18 cellular contexts compared by ENCODE assay signal in genomic region chr5:10338996-10339903, GRCh38. TPM values are rescaled to one million over a fixed set of nuclear protein-coding genes. Genes with fewer than 3 reads are reported as not detected.
DNase-seq lines count a peak whose midpoint lies in the region; ATAC-seq and TF ChIP-seq lines count a peak whose summit lies in the region.
"Had no signal": no experiment of that assay in that cellular context is flagged by ENCODE, and none has a peak within 500 bp of the region (broad histone marks: within the 10 kb centered on the region; RNA-seq: fewer than 3 reads in every experiment).

No MANE protein-coding gene starts in this region.

- H3K4me1 ChIP-seq in breast epithelium = no peaks in the 10 kb centered on the region
- H3K4me1 ChIP-seq: prostate gland had no signal

- TF ChIP-seq CTCF in breast epithelium (IDR thresholded peaks at IDR 0.05) (no peak), endothelial cell (IDR thresholded peaks at IDR 0.05; ENCODE audit: unreplicated experiment) (no peak)

- POLR2A ChIA-PET in activated CD4-positive, alpha-beta T cell treated with anti-CD3 and anti-CD28 coated beads, Interleukin-2, amount 10 ng/mL, durations not matched to agents 7 days and 5 days (lab: Charles Lee) = no interaction called here

- DNase-seq in DMS153 treated with DMSO at 0.1 percent for 48 hours (lab: John Stamatoyannopoulos, UW; ENCODE audit: unreplicated experiment) (peak; percentile 97), NCI-H146 treated with DMSO at 0.1 percent for 48 hours (lab: John Stamatoyannopoulos, UW; ENCODE audit: unreplicated experiment) (peak; percentile 55), breast epithelium (ENCODE audit: low spot score in 2 of 2) (no peak), endothelial cell (ENCODE audit: low spot score) (no peak)
- no peak for DNase-seq in activated CD4-positive, alpha-beta T cell treated with anti-CD3 and anti-CD28 coated beads, Interleukin-2, amount 10 ng/mL, durations not matched to agents 7 days and 5 days
- DNase-seq: activated T-cell treated with anti-CD3 and anti-CD28 coated beads, Interleukin-2, amount 50 U/mL, for 24 hours; AML-193; amniotic stem cell; HFFc6; KG1; NCI-H526; SHP77; stimulated activated CD4-positive, alpha-beta T cell treated with anti-CD3 and anti-CD28 coated beads, Interleukin-2, amount 100 ng/mL, for 48 hours had no signal

- CTCF ChIA-PET in activated CD4-positive, alpha-beta T cell treated with anti-CD3 and anti-CD28 coated beads, Interleukin-2, amount 10 ng/mL, durations not matched to agents 7 days and 5 days (lab: Charles Lee) = no interaction called here

- H3K27me3 Mint-ChIP-seq in activated CD4-positive, alpha-beta T cell treated with anti-CD3 and anti-CD28 coated beads, Interleukin-2, amount 10 ng/mL, durations not matched to agents 7 days and 5 days = peaks cover 11% of the 10 kb centered on the region
- peaks cover 7% of the 10 kb centered on the region for H3K27me3 Mint-ChIP-seq in endothelial cell (ENCODE audit: unreplicated experiment)

- H3K4me1 Mint-ChIP-seq in activated CD4-positive, alpha-beta T cell treated with anti-CD3 and anti-CD28 coated beads, Interleukin-2, amount 10 ng/mL, durations not matched to agents 7 days and 5 days = no peaks in the 10 kb centered on the region
- H3K4me1 Mint-ChIP-seq in endothelial cell (ENCODE audit: unreplicated experiment) = peaks cover 19% of the 10 kb centered on the region
- H3K4me1 Mint-ChIP-seq: stimulated activated memory B cell treated with anti-CD40 and anti-IgM and Interleukin-4, amounts not matched to agents 10 μg/mL and 1 μg/mL and 100 μg/mL, for 72 hours had no signal

- H3K27ac ChIP-seq in angular gyrus (ENCODE audit: low read depth, low read length) = peak overlapping the region; percentile 77
- H3K27ac ChIP-seq in layer of hippocampus (ENCODE audit: low read depth, low read length) = peak overlapping the region; percentile 2
- no peak overlapping the region for H3K27ac ChIP-seq in breast epithelium
- H3K27ac ChIP-seq: prostate gland had no signal

- TF ChIP-seq POLR2A in breast epithelium (IDR thresholded peaks at IDR 0.05) = no peak

- no peak overlapping the region for H3K4me3 Mint-ChIP-seq in activated CD4-positive, alpha-beta T cell treated with anti-CD3 and anti-CD28 coated beads, Interleukin-2, amount 10 ng/mL, durations not matched to agents 7 days and 5 days
- H3K4me3 Mint-ChIP-seq in endothelial cell (ENCODE audit: unreplicated experiment) = no peak overlapping the region
- H3K4me3 Mint-ChIP-seq: activated T-cell treated with anti-CD3 and anti-CD28 coated beads, Interleukin-2, amount 50 U/mL, for 24 hours; HFFc6; stimulated activated memory B cell treated with anti-CD40 and anti-IgM and Interleukin-4, amounts not matched to agents 10 μg/mL and 1 μg/mL and 100 μg/mL, for 72 hours had no signal

- H3K27ac Mint-ChIP-seq in activated CD4-positive, alpha-beta T cell treated with anti-CD3 and anti-CD28 coated beads, Interleukin-2, amount 10 ng/mL, durations not matched to agents 7 days and 5 days = no peak overlapping the region
- H3K27ac Mint-ChIP-seq in endothelial cell (ENCODE audit: unreplicated experiment) = no peak overlapping the region
- H3K27ac Mint-ChIP-seq: activated T-cell treated with anti-CD3 and anti-CD28 coated beads, Interleukin-2, amount 50 U/mL, for 24 hours; HFFc6; stimulated activated memory B cell treated with anti-CD40 and anti-IgM and Interleukin-4, amounts not matched to agents 10 μg/mL and 1 μg/mL and 100 μg/mL, for 72 hours had no signal

- H3K36me3 ChIP-seq in breast epithelium = no peaks in the 10 kb centered on the region
- H3K36me3 ChIP-seq: prostate gland had no signal

- intact Hi-C loops in breast epithelium (cut with DNase I; ENCODE audit: low total_unique reads) = no loop called here

- H3K4me3 ChIP-seq in breast epithelium = no peak overlapping the region
- H3K4me3 ChIP-seq: prostate gland had no signal

- no peaks in the 10 kb centered on the region for H3K9me3 Mint-ChIP-seq in activated CD4-positive, alpha-beta T cell treated with anti-CD3 and anti-CD28 coated beads, Interleukin-2, amount 10 ng/mL, durations not matched to agents 7 days and 5 days
- no peaks in the 10 kb centered on the region for H3K9me3 Mint-ChIP-seq in endothelial cell (ENCODE audit: unreplicated experiment)
- H3K9me3 Mint-ChIP-seq: activated T-cell treated with anti-CD3 and anti-CD28 coated beads, Interleukin-2, amount 50 U/mL, for 24 hours; HFFc6; stimulated activated memory B cell treated with anti-CD40 and anti-IgM and Interleukin-4, amounts not matched to agents 10 μg/mL and 1 μg/mL and 100 μg/mL, for 72 hours had no signal

- H3K27me3 ChIP-seq in layer of hippocampus (ENCODE audit: control insufficient read depth, insufficient read depth, low read length) = no peaks in the 10 kb centered on the region
- H3K27me3 ChIP-seq in breast epithelium = no peaks in the 10 kb centered on the region

- H3K9me3 ChIP-seq in breast epithelium = no peaks in the 10 kb centered on the region
- H3K9me3 ChIP-seq: prostate gland had no signal

- no peaks in the 10 kb centered on the region for H3K36me3 Mint-ChIP-seq in activated CD4-positive, alpha-beta T cell treated with anti-CD3 and anti-CD28 coated beads, Interleukin-2, amount 10 ng/mL, durations not matched to agents 7 days and 5 days (ENCODE audit: low read depth)
- no peaks in the 10 kb centered on the region for H3K36me3 Mint-ChIP-seq in endothelial cell (ENCODE audit: low read depth, unreplicated experiment)
- H3K36me3 Mint-ChIP-seq: stimulated activated memory B cell treated with anti-CD40 and anti-IgM and Interleukin-4, amounts not matched to agents 10 μg/mL and 1 μg/mL and 100 μg/mL, for 72 hours had no signal

- no peak for ATAC-seq in HG02840 (IDR thresholded peaks at IDR 0.05; ENCODE audit: low FRiP score, unreplicated experiment)
- ATAC-seq: stimulated activated memory B cell treated with anti-CD40 and anti-IgM and Interleukin-4, amounts not matched to agents 10 μg/mL and 1 μg/mL and 100 μg/mL, for 72 hours had no signal

RNA-seq across cellular contexts. Expression of gene MARCHF6, which starts 14.2 kb away (rescaled TPM):
- total RNA-seq in activated CD4-positive, alpha-beta T cell treated with anti-CD3 and anti-CD28 coated beads, Interleukin-2, amount 10 ng/mL, durations not matched to agents 7 days and 5 days = 10 to 100 TPM; 84.7 to 93.6 TPM
- total RNA-seq in breast epithelium (100 to 1,000 TPM in 2 of 3 donors, 10 to 100 TPM in 1; 90.8 to 123 (median 121) TPM), endothelial cell (ENCODE audit: unreplicated experiment) (162 TPM)

RNA-seq across cellular contexts. Expression of gene CMBL, which starts 31.5 kb away (rescaled TPM):
- total RNA-seq in activated CD4-positive, alpha-beta T cell treated with anti-CD3 and anti-CD28 coated beads, Interleukin-2, amount 10 ng/mL, durations not matched to agents 7 days and 5 days = 1 to 10 TPM in 1 of 2 experiments, under 1 TPM in 1; 0.64 to 1.4 TPM
- total RNA-seq in breast epithelium (1 to 10 TPM; 8.2 to 9.4 (median 9.2) TPM), endothelial cell (ENCODE audit: unreplicated experiment) (13.1 TPM)

Comparison
In these comparisons a context has a peak if more than half of its experiments do, and no peak if none do; other contexts are left out.
1. DNase-seq: peak in DMS153 treated with DMSO at 0.1 percent for 48 hours (single experiment) and NCI-H146 treated with DMSO at 0.1 percent for 48 hours (single experiment); none in activated CD4-positive, alpha-beta T cell treated with anti-CD3 and anti-CD28 coated beads, Interleukin-2, amount 10 ng/mL, durations not matched to agents 7 days and 5 days (single experiment), breast epithelium (0 of 2) and endothelial cell (single experiment).
2. H3K27ac ChIP-seq: peak in angular gyrus (single experiment) and layer of hippocampus (single experiment); none in breast epithelium (0 of 2).